Comparison of ENCODE assay signal across 8 cellular contexts in genomic region chr22:36277482-36278291, GRCh38. TPM values are rescaled to one million over a fixed set of nuclear protein-coding genes. Genes with fewer than 3 reads are reported as not detected.
A peak's percentile ranks its signal among the peaks of the same experiment; 100 is the strongest.
DNase-seq lines count a peak whose midpoint lies in the region; ATAC-seq and TF ChIP-seq lines count a peak whose summit lies in the region.

No MANE protein-coding gene starts in this region.

- H4K20me1 ChIP-seq in Karpas-422 (ENCODE audit: insufficient read depth, low read depth, low read length) = peaks cover 4% of the 10 kb centered on the region; the same call in 1 of the 2 replicates

- H3K4me3 ChIP-seq in Karpas-422 (ENCODE audit: low read length) = no peak overlapping the region
- no peak overlapping the region for H3K4me3 ChIP-seq in WERI-Rb-1 (ENCODE audit: low read depth, low read length)
- no peak overlapping the region for H3K4me3 ChIP-seq in breast epithelium
- no peak overlapping the region for H3K4me3 ChIP-seq in kidney epithelial cell (ENCODE audit: low read depth, low read length)

- no peak for ATAC-seq in GM21529 (IDR thresholded peaks at IDR 0.05; ENCODE audit: unreplicated experiment)

- H2AFZ ChIP-seq in Karpas-422 (ENCODE audit: low read length) = no peak overlapping the region

- H3K4me2 ChIP-seq in Karpas-422 (ENCODE audit: low read depth, low read length, poor library complexity, severe bottlenecking) = no peak overlapping the region

- H3K9me2 ChIP-seq in Karpas-422 (replicated peaks; ENCODE audit: insufficient read depth, low read length) = no peaks in the 10 kb centered on the region

- no peak overlapping the region for H3K9ac ChIP-seq in Karpas-422 (ENCODE audit: low read length)

- TF ChIP-seq CTCF in WERI-Rb-1 (IDR thresholded peaks at IDR 0.05; ENCODE audit: low read depth, low read length) (peak; percentile 92), breast epithelium (IDR thresholded peaks at IDR 0.05) (peak in 2 of 3 donors; percentile 69 to 77), kidney epithelial cell (IDR thresholded peaks at IDR 0.05; ENCODE audit: insufficient read depth, low read length, poor library complexity, severe bottlenecking) (peak; percentile 79)

- H3K27me3 ChIP-seq in Karpas-422 (ENCODE audit: low read length) = no peaks in the 10 kb centered on the region
- no peaks in the 10 kb centered on the region for H3K27me3 ChIP-seq in WERI-Rb-1 (ENCODE audit: insufficient read depth, low read depth, severe bottlenecking)
- no peaks in the 10 kb centered on the region for H3K27me3 ChIP-seq in breast epithelium
- H3K27me3 ChIP-seq in kidney epithelial cell (ENCODE audit: control insufficient read depth, insufficient read depth, low read length) = no peaks in the 10 kb centered on the region

- no peak for TF ChIP-seq POLR2A in breast epithelium (IDR thresholded peaks at IDR 0.05)

- intact Hi-C loops in breast epithelium (cut with DNase I; ENCODE audit: low total_unique reads) = no loop called here

- no peaks in the 10 kb centered on the region for H3K4me1 ChIP-seq in Karpas-422 (ENCODE audit: low read length)
- no peaks in the 10 kb centered on the region for H3K4me1 ChIP-seq in breast epithelium

- H3K27ac ChIP-seq in Karpas-422 (ENCODE audit: low read length) (no peak overlapping the region), WERI-Rb-1 (no peak overlapping the region), breast epithelium (peak overlapping the region; percentile 40 to 50)

- no peaks in the 10 kb centered on the region for H3K9me3 ChIP-seq in Karpas-422 (ENCODE audit: low read length)
- H3K9me3 ChIP-seq in WERI-Rb-1 (ENCODE audit: severe bottlenecking) = no peaks in the 10 kb centered on the region
- no peaks in the 10 kb centered on the region for H3K9me3 ChIP-seq in breast epithelium

- no peaks in the 10 kb centered on the region for H3K79me2 ChIP-seq in Karpas-422 (ENCODE audit: low read length)

- DNase-seq in G401 (ENCODE audit: low spot score) (peak; percentile 73), Karpas-422 (peak; percentile 87), WERI-Rb-1 (peak; percentile 60), breast epithelium (ENCODE audit: low spot score in 2 of 2) (no peak), kidney epithelial cell (ENCODE audit: low read depth) (no peak), NCI-H526 treated with DMSO at 0.1 percent for 48 hours (lab: John Stamatoyannopoulos, UW) (no peak)
- peak; percentile 59 to 63 for DNase-seq in stimulated activated CD4-positive, alpha-beta T cell treated with anti-CD3 and anti-CD28 coated beads, Interleukin-4, amount 100 ng/mL, for 4 hours

- no peaks in the 10 kb centered on the region for H3K36me3 ChIP-seq in Karpas-422 (ENCODE audit: insufficient read depth, low read length)
- H3K36me3 ChIP-seq in WERI-Rb-1 = peaks cover 12% of the 10 kb centered on the region
- H3K36me3 ChIP-seq in breast epithelium = no peaks in the 10 kb centered on the region
- peaks cover 3% of the 10 kb centered on the region for H3K36me3 ChIP-seq in kidney epithelial cell (ENCODE audit: control insufficient read depth, insufficient read depth, low read length)

- in situ Hi-C loops in G401 (cut with HindIII; ENCODE audit: low sequenced_read_pairs) = no loop called here

RNA-seq across cellular contexts. Expression of gene APOL1, which starts 24.8 kb away (rescaled TPM):
- total RNA-seq in G401 (2014; rRNA removed; shearing (Covaris generic)) = not detected in 2 replicates
- 0.14 TPM in 1 of 2 replicates, not detected in the other for total RNA-seq in Karpas-422 (2014; rRNA removed; shearing (Covaris generic); ENCODE audit: low replicate concordance)
- 10 to 100 TPM in 2 of 3 donors, 1 to 10 TPM in 1; 5.9 to 38.3 (median 22.2) TPM for total RNA-seq in breast epithelium
- 1.8 and 2.3 TPM in 2 replicates for total RNA-seq in kidney epithelial cell

RNA-seq across cellular contexts. Expression of gene APOL2, which starts 38.4 kb away (rescaled TPM):
- 22.8 and 33.5 TPM in 2 replicates for total RNA-seq in G401 (2014; rRNA removed; shearing (Covaris generic))
- total RNA-seq in Karpas-422 (2014; rRNA removed; shearing (Covaris generic); ENCODE audit: low replicate concordance) = 11.3 and 15.9 TPM in 2 replicates
- total RNA-seq in breast epithelium = 100 to 1,000 TPM in 1 of 3 donors, 10 to 100 TPM in 2; 50.4 to 112 (median 73.8) TPM
- 39.9 and 44.4 TPM in 2 replicates for total RNA-seq in kidney epithelial cell

Comparison
In these comparisons a context has a peak if more than half of its experiments do, and no peak if none do; other contexts are left out.
1. DNase-seq: peak in G401 (single experiment), Karpas-422 (single experiment), WERI-Rb-1 (single experiment) and stimulated activated CD4-positive, alpha-beta T cell treated with anti-CD3 and anti-CD28 coated beads, Interleukin-4, amount 100 ng/mL, for 4 hours (2 of 2); none in breast epithelium (0 of 2), kidney epithelial cell (single experiment) and NCI-H526 treated with DMSO at 0.1 percent for 48 hours (single experiment).
2. H3K27ac ChIP-seq: peak in breast epithelium (2 of 2); none in Karpas-422 (single experiment) and WERI-Rb-1 (single experiment).
3. Peak in every context shown above with its lines, with median percentiles within 50 percentile points of each other: CTCF ChIP-seq.